ENCODE assay signal across 16 cellular contexts in the genomic region with DNA sequence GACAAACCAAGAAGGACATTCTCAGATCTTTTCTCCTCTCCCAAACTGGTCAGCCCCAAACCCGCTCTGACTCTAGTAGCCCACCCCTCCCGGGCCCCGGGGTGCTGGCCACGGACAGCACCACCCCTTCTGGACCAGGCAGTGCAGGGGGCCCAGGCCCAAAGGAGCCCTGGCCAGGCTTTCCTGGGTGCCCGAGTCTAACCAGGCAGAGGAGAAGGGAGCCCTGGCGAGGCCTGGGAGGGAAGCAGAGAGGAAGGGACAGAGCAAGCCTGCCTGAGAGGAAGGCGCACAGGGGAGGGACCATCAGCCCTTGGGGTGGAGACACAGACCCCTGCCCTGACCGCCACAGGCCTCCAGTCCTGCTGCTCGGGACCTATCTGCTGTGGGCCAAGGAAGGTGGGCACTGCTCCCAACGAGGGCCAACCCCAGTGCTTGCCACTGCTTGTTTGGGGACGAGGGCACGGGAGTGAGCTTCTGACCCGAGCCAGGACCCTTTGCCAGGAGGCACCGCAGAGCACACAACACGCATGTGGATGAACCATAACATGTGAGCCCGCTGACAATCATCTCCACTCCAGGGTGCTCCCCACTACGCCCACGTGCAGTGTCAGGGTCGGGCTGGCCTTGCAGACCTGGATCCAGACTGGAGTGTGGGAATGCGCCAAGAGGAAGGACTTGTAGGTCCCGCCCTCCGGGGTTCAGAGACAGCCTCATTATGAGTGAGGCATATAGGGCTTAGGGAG.
"Had no signal": no experiment of that assay in that cellular context is flagged by ENCODE, and none has a peak within 500 bp of the region (broad histone marks: within the 10 kb centered on the region; RNA-seq: fewer than 3 reads in every experiment).

No MANE protein-coding gene starts in this region.

- H2AFZ ChIP-seq: neural progenitor cell, parathyroid adenoma had no signal

- H3K9ac ChIP-seq: neural progenitor cell, parathyroid adenoma had no signal

- H3K27me3 ChIP-seq: neural progenitor cell had no signal

- ATAC-seq: esophagus mucosa, gastrocnemius medialis, heart left ventricle, mucosa of descending colon had no signal

- DNase-seq: activated CD4-positive, alpha-beta T cell treated with anti-CD3 and anti-CD28 coated beads, Interleukin-2, amount 10 ng/mL, durations not matched to agents 7 days and 5 days; activated CD4-positive, CD25-positive, alpha-beta regulatory T cell; activated CD8-positive, alpha-beta memory T cell treated with anti-CD3 and anti-CD28 coated beads for 24 hours; activated gamma-delta T cell treated with Interleukin-2 at 50 U/mL for 16 hours; adrenal gland; effector CD8-positive, alpha-beta T cell; gastrocnemius medialis; kidney glomerular epithelial cell; mesenchymal stem cell; naive B cell; trophoblast cell had no signal

- H3K27ac ChIP-seq: adrenal gland, gastrocnemius medialis, heart left ventricle, neural progenitor cell, parathyroid adenoma had no signal

- H3K4me2 ChIP-seq: neural progenitor cell had no signal

- H3K36me3 ChIP-seq: adrenal gland, gastrocnemius medialis, neural progenitor cell had no signal

- H3K4me1 ChIP-seq: adrenal gland, gastrocnemius medialis, parathyroid adenoma had no signal

- H3K79me2 ChIP-seq: parathyroid adenoma had no signal

- H3K4me3 ChIP-seq: adrenal gland, gastrocnemius medialis, heart left ventricle, mucosa of descending colon, neural progenitor cell had no signal

- H3K9me3 ChIP-seq: adrenal gland, gastrocnemius medialis, heart left ventricle, mucosa of descending colon had no signal
